1 cellular context compared by ENCODE assay signal in genomic region chr6:53432318-53433161, GRCh38.
TF ChIP-seq lines count a peak whose summit lies in the region.

No MANE protein-coding gene starts in this region.

TF ChIP-seq in HepG2, 621 proteins besides CTCF, POLR2A, EP300 and RAD21 (continued from another document and continues in another):
- TF ChIP-seq ZBED4 (CRISPR knock-in tag; IDR thresholded peaks at IDR 0.05; ENCODE audit: borderline replicate concordance) (no peak), ZNF605 (CRISPR knock-in tag; IDR thresholded peaks at IDR 0.05) (no peak), TRIM24 (CRISPR knock-in tag; IDR thresholded peaks at IDR 0.05) (no peak), ZNF260 (CRISPR knock-in tag; IDR thresholded peaks at IDR 0.05; ENCODE audit: borderline replicate concordance, low read depth) (no peak), SOX6 (IDR thresholded peaks at IDR 0.05) (no peak), SOX6 (CRISPR knock-in tag; IDR thresholded peaks at IDR 0.05) (peak; percentile 90), CREBL2 (CRISPR knock-in tag; IDR thresholded peaks at IDR 0.05; ENCODE audit: borderline replicate concordance) (no peak), ZNF343 (CRISPR knock-in tag; IDR thresholded peaks at IDR 0.05) (no peak), MLLT10 (CRISPR knock-in tag; IDR thresholded peaks at IDR 0.05) (no peak), PAX8 (CRISPR knock-in tag; IDR thresholded peaks at IDR 0.05; ENCODE audit: borderline replicate concordance) (no peak), ZBTB38 (CRISPR knock-in tag; IDR thresholded peaks at IDR 0.05) (no peak), ZSCAN25 (CRISPR knock-in tag; IDR thresholded peaks at IDR 0.05) (no peak), SNAPC4 (CRISPR knock-in tag; IDR thresholded peaks at IDR 0.05) (no peak), NFATC3 (CRISPR knock-in tag; IDR thresholded peaks at IDR 0.05) (no peak), ATF7-NPFF (CRISPR knock-in tag; IDR thresholded peaks at IDR 0.05; ENCODE audit: low read depth) (no peak), ZNF407 (CRISPR knock-in tag; IDR thresholded peaks at IDR 0.05; ENCODE audit: not compliant biosample characterization) (no peak), TRIM22 (IDR thresholded peaks at IDR 0.05) (no peak), ZNF326 (CRISPR knock-in tag; IDR thresholded peaks at IDR 0.05; ENCODE audit: borderline replicate concordance) (no peak), FOXM1 (CRISPR knock-in tag; IDR thresholded peaks at IDR 0.05) (no peak), ZNF362 (CRISPR knock-in tag; IDR thresholded peaks at IDR 0.05; ENCODE audit: borderline replicate concordance) (no peak), SALL1 (CRISPR knock-in tag; IDR thresholded peaks at IDR 0.05) (peak; percentile 81), HNF4G (IDR thresholded peaks at IDR 0.05; ENCODE audit: borderline replicate concordance, low read depth, low read length) (peak; percentile 32; the same call in 1 of the 2 replicates), HNF4G (CRISPR knock-in tag; IDR thresholded peaks at IDR 0.05; ENCODE audit: borderline replicate concordance, low read depth) (no peak), HES4 (CRISPR knock-in tag; IDR thresholded peaks at IDR 0.05; ENCODE audit: borderline replicate concordance) (no peak), ZEB1 (IDR thresholded peaks at IDR 0.05; ENCODE audit: insufficient replicate concordance, low read depth) (no peak), PREB (CRISPR knock-in tag; IDR thresholded peaks at IDR 0.05) (no peak), MXI1 (IDR thresholded peaks at IDR 0.05; ENCODE audit: borderline replicate concordance, low read depth, low read length) (peak; percentile 61; the same call in 1 of the 3 replicates), CHD4 (IDR thresholded peaks at IDR 0.05; ENCODE audit: borderline replicate concordance, low read length) (no peak), ZNF614 (CRISPR knock-in tag; IDR thresholded peaks at IDR 0.05; ENCODE audit: borderline replicate concordance) (0 out of 2 replicates have a peak, but pooled peaks have one; percentile 37), CEBPG (CRISPR knock-in tag; IDR thresholded peaks at IDR 0.05) (peak; percentile 88), ZNF652 (CRISPR knock-in tag; IDR thresholded peaks at IDR 0.05; ENCODE audit: borderline replicate concordance, low read depth) (peak; percentile 97), TIGD3 (CRISPR knock-in tag; IDR thresholded peaks at IDR 0.05; ENCODE audit: borderline replicate concordance) (no peak), ARID2 (CRISPR knock-in tag; IDR thresholded peaks at IDR 0.05; ENCODE audit: borderline replicate concordance) (no peak)
